12 cellular contexts compared by ENCODE assay signal in the genomic region with DNA sequence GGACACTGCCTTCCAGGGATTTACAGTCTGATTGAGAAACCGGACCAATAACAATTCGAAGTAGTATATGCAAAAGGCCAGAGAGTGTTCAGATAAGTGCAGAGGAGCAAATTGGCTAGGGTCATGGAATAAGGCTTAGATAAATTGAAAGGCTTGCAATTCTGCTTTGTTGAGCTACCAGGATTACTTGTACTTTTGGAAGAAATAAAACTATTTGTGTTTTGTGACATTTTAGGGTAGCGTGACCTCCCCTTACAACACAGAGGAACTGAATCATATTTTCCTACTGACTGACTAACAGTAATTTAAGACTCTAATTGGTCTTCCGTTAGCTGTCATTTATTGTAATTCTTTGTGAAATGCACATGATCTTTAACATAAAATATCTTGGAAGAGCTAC.
DNase-seq lines count a peak whose midpoint lies in the region; ATAC-seq and TF ChIP-seq lines count a peak whose summit lies in the region.
"Had no signal": no experiment of that assay in that cellular context is flagged by ENCODE, and none has a peak within 500 bp of the region (broad histone marks: within the 10 kb centered on the region; RNA-seq: fewer than 3 reads in every experiment).

No MANE protein-coding gene starts in this region.

- H2BK12ac ChIP-seq in neuronal stem cell (ENCODE audit: low read length), result no peak overlapping the region

- H4K20me1 ChIP-seq in GM23248 (ENCODE audit: insufficient read depth) (no peaks in the 10 kb centered on the region), hepatocyte (ENCODE audit: insufficient read depth, poor library complexity, severe bottlenecking) (no peaks in the 10 kb centered on the region)

- TF ChIP-seq CTCF in AG09309 (IDR thresholded peaks at IDR 0.05; ENCODE audit: control insufficient read depth, insufficient read depth, low read depth, low read length, missing control alignments) (no peak), hepatocyte (IDR thresholded peaks at IDR 0.05; ENCODE audit: poor library complexity) (no peak), mesothelial cell of epicardium (IDR thresholded peaks at IDR 0.05; ENCODE audit: unreplicated experiment) (no peak)

- peaks cover 14% of the 10 kb centered on the region; the same call in 1 of the 2 replicates for H3F3A ChIP-seq in GM23248 (ENCODE audit: insufficient read depth)

- peak; percentile 69 for DNase-seq in AG09309 (ENCODE audit: low read depth)
- DNase-seq in GM23248, result peak; percentile 81
- peak; percentile 7 for DNase-seq in hepatocyte (ENCODE audit: low spot score)
- DNase-seq in RPMI8226, result no peak
- no peak for DNase-seq in neuronal stem cell (ENCODE audit: low spot score)
- DNase-seq in cerebellar nuclear complex (lab: John Stamatoyannopoulos, UW), result no peak
- DNase-seq in mesothelial cell of epicardium (ENCODE audit: low spot score in 2 of 2, unreplicated experiment in 2 of 2), result no peak
- DNase-seq: activated T-cell treated with anti-CD3 and anti-CD28 coated beads, Interleukin-2, amount 50 U/mL, for 1 hour; NCI-H1105 treated with DMSO at 0.1 percent for 48 hours; stimulated activated CD4-positive, alpha-beta T cell treated with anti-CD3 and anti-CD28 coated beads, Interleukin-12 subunit alpha, Interleukin-12 subunit beta, amount 100 ng/mL, for 4 hours had no signal

- H4K8ac ChIP-seq in neuronal stem cell (ENCODE audit: low read depth, low read length), result no peak overlapping the region

- H3K4me3 Mint-ChIP-seq in activated T-helper 17 cell treated with anti-CD3 and anti-CD28 coated beads, Interleukin-2, amount 50 U/mL, for 72 hours, result peak overlapping the region; percentile 62
- no peak overlapping the region for H3K4me3 Mint-ChIP-seq in mesothelial cell of epicardium

- no peak overlapping the region for H3K18ac ChIP-seq in neuronal stem cell (ENCODE audit: low read length)

- no peak overlapping the region for H2BK120ac ChIP-seq in neuronal stem cell (ENCODE audit: low read depth, low read length)

- peak overlapping the region; percentile 89 for H3K27ac Mint-ChIP-seq in activated T-helper 17 cell treated with anti-CD3 and anti-CD28 coated beads, Interleukin-2, amount 50 U/mL, for 72 hours
- H3K27ac Mint-ChIP-seq in mesothelial cell of epicardium, result no peak overlapping the region

- H3K36me3 Mint-ChIP-seq in activated T-helper 17 cell treated with anti-CD3 and anti-CD28 coated beads, Interleukin-2, amount 50 U/mL, for 72 hours (ENCODE audit: low read depth), result no peaks in the 10 kb centered on the region
- no peaks in the 10 kb centered on the region for H3K36me3 Mint-ChIP-seq in mesothelial cell of epicardium

- H2AK5ac ChIP-seq in neuronal stem cell (ENCODE audit: low read depth, low read length), result no peak overlapping the region

- no peaks in the 10 kb centered on the region for H3K27me3 Mint-ChIP-seq in activated T-helper 17 cell treated with anti-CD3 and anti-CD28 coated beads, Interleukin-2, amount 50 U/mL, for 72 hours
- no peaks in the 10 kb centered on the region for H3K27me3 Mint-ChIP-seq in mesothelial cell of epicardium (ENCODE audit: low read depth)

- H3K9me3 Mint-ChIP-seq in activated T-helper 17 cell treated with anti-CD3 and anti-CD28 coated beads, Interleukin-2, amount 50 U/mL, for 72 hours, result no peaks in the 10 kb centered on the region
- no peaks in the 10 kb centered on the region for H3K9me3 Mint-ChIP-seq in mesothelial cell of epicardium

- H3K36me3 ChIP-seq in GM23248 (ENCODE audit: low read depth), result no peaks in the 10 kb centered on the region
- H3K36me3 ChIP-seq in hepatocyte (replicated peaks; ENCODE audit: insufficient read depth, low read depth), result no peaks in the 10 kb centered on the region
- no peaks in the 10 kb centered on the region for H3K36me3 ChIP-seq in neuronal stem cell (replicated peaks in 1 of 2; ENCODE audit: control insufficient read depth in 2 of 2, insufficient read depth in 2 of 2, low read length in 2 of 2)

- H3K4me2 ChIP-seq in GM23248 (ENCODE audit: unreplicated experiment), result peak overlapping the region; percentile 61
- no peak overlapping the region for H3K4me2 ChIP-seq in hepatocyte
- H3K4me2 ChIP-seq in neuronal stem cell (ENCODE audit: insufficient read depth, low read length, poor library complexity, severe bottlenecking), result no peak overlapping the region

- no peak overlapping the region for H2BK5ac ChIP-seq in neuronal stem cell (ENCODE audit: low read length)

- no peaks in the 10 kb centered on the region for H3K9me2 ChIP-seq in GM23248 (ENCODE audit: insufficient read depth)
- H3K9me2 ChIP-seq in hepatocyte (replicated peaks; ENCODE audit: insufficient read depth), result no peaks in the 10 kb centered on the region

- H3K79me2 ChIP-seq in GM23248 (ENCODE audit: insufficient read depth) (peaks cover 84% of the 10 kb centered on the region), hepatocyte (no peaks in the 10 kb centered on the region)

- WGBS in GM23248 (ENCODE audit: low coverage in 1 of 2, low lambda C conversion rate in 2 of 2, missing lambda C conversion rate in 2 of 2), 2 experiments, result 33 to 40% methylated on average over 4 of the region's 4 CpGs
- WGBS in hepatocyte (ENCODE audit: low lambda C conversion rate, missing lambda C conversion rate), result 74% methylated on average over 4 of the region's 4 CpGs
- no CpG with 5 or more reads among the region's 4 CpGs for WGBS in neuronal stem cell (ENCODE audit: extremely low coverage in 2 of 2, insufficient read length in 2 of 2, insufficient replicate concordance in 1 of 2), 2 donors

- H3K14ac ChIP-seq in neuronal stem cell (ENCODE audit: low read length), result no peak overlapping the region

- no peak overlapping the region for H3K4me3 ChIP-seq in AG09309 (ENCODE audit: control insufficient read depth, low read depth, low read length)
- no peak overlapping the region for H3K4me3 ChIP-seq in GM23248
- no peak overlapping the region for H3K4me3 ChIP-seq in hepatocyte
- H3K4me3 ChIP-seq in neuronal stem cell (ENCODE audit: low read length in 2 of 2), result no peak overlapping the region
- H3K4me3 ChIP-seq: coronary artery had no signal

- H3K4me1 ChIP-seq in GM23248 (ENCODE audit: insufficient read depth) (peaks cover 31% of the 10 kb centered on the region), hepatocyte (ENCODE audit: insufficient read depth) (no peaks in the 10 kb centered on the region), neuronal stem cell (ENCODE audit: control insufficient read depth in 2 of 2, insufficient read depth in 1 of 2, low read depth in 1 of 2, low read length in 2 of 2) (peaks cover 8 to 25% of the 10 kb centered on the region in 2 donors)

- H3K27me3 ChIP-seq in GM23248 (replicated peaks; ENCODE audit: insufficient read depth) (no peaks in the 10 kb centered on the region), hepatocyte (no peaks in the 10 kb centered on the region), neuronal stem cell (ENCODE audit: control insufficient read depth in 3 of 3, insufficient read depth in 3 of 3, low read depth in 1 of 3, low read length in 3 of 3) (no peaks in the 10 kb centered on the region)

- in situ Hi-C loops in GM23248 (cut with MboI), result no loop called here

- no peaks in the 10 kb centered on the region for H3K9me3 ChIP-seq in GM23248 (ENCODE audit: low read depth)
- no peaks in the 10 kb centered on the region for H3K9me3 ChIP-seq in hepatocyte (ENCODE audit: low read depth)
- H3K9me3 ChIP-seq in neuronal stem cell (replicated peaks in 1 of 2; ENCODE audit: control insufficient read depth in 2 of 2, insufficient read depth in 1 of 2, low read depth in 1 of 2, low read length in 2 of 2), result no peaks in the 10 kb centered on the region

- H2BK15ac ChIP-seq in neuronal stem cell (ENCODE audit: low read length), result no peak overlapping the region

- no peak overlapping the region for H3K23ac ChIP-seq in neuronal stem cell (ENCODE audit: low read depth, low read length, poor library complexity)

- H3K27ac ChIP-seq in GM23248, result peak overlapping the region; percentile 76
- H3K27ac ChIP-seq in hepatocyte, result no peak overlapping the region
- no peak overlapping the region for H3K27ac ChIP-seq in neuronal stem cell (replicated peaks; ENCODE audit: low read length)
- H3K27ac ChIP-seq: coronary artery had no signal

- H2AFZ ChIP-seq in GM23248 (peak overlapping the region; percentile 28; the same call in 1 of the 2 replicates), hepatocyte (no peak overlapping the region), neuronal stem cell (ENCODE audit: low read length) (no peak overlapping the region)

- H3K4ac ChIP-seq in neuronal stem cell (ENCODE audit: low read length), result no peak overlapping the region

- ATAC-seq in activated T-helper 17 cell treated with anti-CD3 and anti-CD28 coated beads, Interleukin-2, amount 50 U/mL, for 72 hours (replicated peaks), result no peak

- no peaks in the 10 kb centered on the region for H3K79me1 ChIP-seq in neuronal stem cell (ENCODE audit: low read depth, low read length)

- peaks cover 27% of the 10 kb centered on the region for H3K4me1 Mint-ChIP-seq in activated T-helper 17 cell treated with anti-CD3 and anti-CD28 coated beads, Interleukin-2, amount 50 U/mL, for 72 hours
- H3K4me1 Mint-ChIP-seq in mesothelial cell of epicardium, result peaks cover 4% of the 10 kb centered on the region

- H3K9ac ChIP-seq in GM23248 (peak overlapping the region; percentile 58), neuronal stem cell (ENCODE audit: low read depth, low read length, poor library complexity) (no peak overlapping the region)

- H4K91ac ChIP-seq in neuronal stem cell (ENCODE audit: low read depth, low read length, poor library complexity), result no peak overlapping the region

Comparison
In these comparisons a context has a peak if more than half of its experiments do, and no peak if none do; other contexts are left out.
1. DNase-seq: peak in AG09309 (single experiment), GM23248 (single experiment) and hepatocyte (single experiment); none in RPMI8226 (single experiment), neuronal stem cell (single experiment), cerebellar nuclear complex (0 of 2) and mesothelial cell of epicardium (0 of 2).